ENCODE assay signal across 1 cellular context in the genomic region with DNA sequence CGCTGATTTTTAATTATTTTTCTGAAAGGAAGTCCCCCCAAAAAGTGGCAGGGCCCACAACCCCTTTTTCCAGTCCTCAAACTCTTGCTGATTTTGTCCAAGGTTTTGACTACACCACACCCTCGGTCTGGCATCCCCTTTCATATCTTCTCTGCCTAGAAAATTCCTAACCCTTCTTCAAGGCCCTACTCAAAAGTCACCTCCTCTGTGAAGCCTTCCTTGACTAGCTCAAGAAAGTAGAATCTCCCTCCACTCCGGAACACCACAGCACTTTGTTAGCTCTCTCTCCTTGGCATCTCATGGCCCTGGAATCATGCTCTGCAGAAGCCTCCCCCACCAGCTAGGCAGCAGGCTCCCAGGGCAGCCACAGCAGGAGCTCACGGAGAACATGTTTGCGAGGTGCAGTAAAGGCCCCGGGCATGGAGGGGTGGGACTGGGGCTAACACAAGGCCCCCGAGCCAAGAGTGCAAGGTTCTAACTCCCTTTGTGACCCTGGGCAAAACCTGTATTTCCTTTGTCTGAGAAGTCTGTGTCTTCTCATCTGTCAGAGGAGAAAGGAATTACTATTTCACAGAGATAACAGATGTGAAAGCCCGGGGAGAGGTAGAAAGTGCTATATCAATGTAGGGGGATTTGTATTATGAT.
TF ChIP-seq lines count a peak whose summit lies in the region.

No MANE protein-coding gene starts in this region.

TF ChIP-seq in HepG2, 621 proteins besides CTCF, POLR2A, EP300 and RAD21:
- TF ChIP-seq KLF15 (CRISPR knock-in tag; IDR thresholded peaks at IDR 0.05; ENCODE audit: borderline replicate concordance): no peak
- TF ChIP-seq, protein P1, sequence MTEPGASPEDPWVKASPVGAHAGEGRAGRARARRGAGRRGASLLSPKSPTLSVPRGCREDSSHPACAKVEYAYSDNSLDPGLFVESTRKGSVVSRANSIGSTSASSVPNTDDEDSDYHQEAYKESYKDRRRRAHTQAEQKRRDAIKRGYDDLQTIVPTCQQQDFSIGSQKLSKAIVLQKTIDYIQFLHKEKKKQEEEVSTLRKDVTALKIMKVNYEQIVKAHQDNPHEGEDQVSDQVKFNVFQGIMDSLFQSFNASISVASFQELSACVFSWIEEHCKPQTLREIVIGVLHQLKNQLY (CRISPR knock-in tag; IDR thresholded peaks at IDR 0.05): no peak
